ENCODE assay signal across 25 cellular contexts in the genomic region with DNA sequence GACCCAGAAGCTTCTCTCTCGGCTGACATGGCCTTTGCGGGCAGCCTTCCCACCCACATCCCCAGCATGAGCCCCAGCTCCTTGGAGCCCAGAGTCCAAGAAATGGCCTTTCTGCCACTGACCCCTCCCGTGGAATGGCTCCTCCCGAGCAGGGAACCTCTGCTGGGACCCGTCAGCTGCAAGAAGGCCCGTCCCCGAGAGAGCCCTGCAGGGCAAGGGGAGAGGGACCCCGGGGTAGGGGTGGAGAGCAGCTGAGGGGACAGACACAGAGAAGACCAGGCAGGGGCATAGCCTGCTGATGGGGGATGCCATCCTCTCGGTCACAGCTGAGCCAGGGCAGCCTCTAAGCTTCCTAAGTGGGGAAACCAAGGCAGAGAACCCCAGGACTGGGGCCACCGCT. TPM values are rescaled to one million over a fixed set of nuclear protein-coding genes. Genes with fewer than 3 reads are reported as not detected.
DNase-seq lines count a peak whose midpoint lies in the region; ATAC-seq, FAIRE-seq and TF ChIP-seq lines count a peak whose summit lies in the region.
"Had no signal": no experiment of that assay in that cellular context is flagged by ENCODE, and none has a peak within 500 bp of the region (broad histone marks: within the 10 kb centered on the region; RNA-seq: fewer than 3 reads in every experiment).

No MANE protein-coding gene starts in this region.

- no peak for TF ChIP-seq CTCF in DND-41 (IDR thresholded peaks at IDR 0.05; ENCODE audit: borderline replicate concordance, extremely low read depth, low read length, poor library complexity, severe bottlenecking)
- TF ChIP-seq CTCF in RWPE1 (conservative IDR thresholded peaks at IDR 0.05; ENCODE audit: low read depth): no peak
- TF ChIP-seq CTCF in kidney (IDR thresholded peaks at IDR 0.05; ENCODE audit: borderline replicate concordance, extremely low read depth, insufficient read depth): no peak
- no peak for TF ChIP-seq CTCF in thyroid gland (IDR thresholded peaks at IDR 0.05)

- no peak for FAIRE-seq in kidney (lab: Jason Lieb, UNC)
- FAIRE-seq: GM12878, GM19239, RCC 7860 had no signal

- no peak overlapping the region for H2AFZ ChIP-seq in DND-41 (ENCODE audit: low read depth, low read length)
- H2AFZ ChIP-seq: GM23248 had no signal

- DNase-seq in DND-41: no peak
- DNase-seq in RWPE1 (ENCODE audit: low spot score): no peak
- peak; percentile 72 for DNase-seq in kidney
- DNase-seq in thyroid gland: no peak
- DNase-seq in activated CD8-positive, alpha-beta memory T cell treated with anti-CD3 and anti-CD28 coated beads, Interleukin-2, amount 50 U/mL, for 48 hours: no peak
- no peak for DNase-seq in activated effector memory CD4-positive, alpha-beta T cell treated with Interleukin-2 at 50 U/mL for 16 hours
- DNase-seq in NCI-H2029 (lab: John Stamatoyannopoulos, UW): no peak
- DNase-seq: AML-193; DMS 273 treated with DMSO at 0.1 percent for 48 hours; EL; GM23248; HCEC 1CT; KBM-7; NCI-H1105 treated with DMSO at 0.1 percent for 48 hours; NCI-H1694; NCI-H2107; NCI-H510A; NCI-H748 treated with DMSO at 0.1 percent for 48 hours; NK-92 treated with Interleukin-12 subunit alpha and Interleukin-12 subunit beta, amount 100 ng/mL, for 24 hours; SHP77 treated with DMSO at 0.1 percent for 48 hours; SK-N-SH had no signal

- H3K27ac ChIP-seq in DND-41 (ENCODE audit: low read length): peak overlapping the region; percentile 45
- H3K27ac ChIP-seq in RWPE1: peak overlapping the region; percentile 85
- no peak overlapping the region for H3K27ac ChIP-seq in kidney (ENCODE audit: low read depth in 2 of 2, low read length in 2 of 2)
- peak overlapping the region; percentile 68 to 78 (median 73) for H3K27ac ChIP-seq in thyroid gland
- H3K27ac ChIP-seq: C4-2B, GM23248 had no signal

- intact Hi-C loops in kidney (cut with DNase I) (no loop called here), thyroid gland (cut with DNase I) (no loop called here)

- H3K27me3 ChIP-seq in DND-41 (ENCODE audit: insufficient read depth, low read length, poor library complexity) (no peaks in the 10 kb centered on the region), thyroid gland (no peaks in the 10 kb centered on the region)

- WGBS in thyroid gland, 2 donors: 68 to 77% methylated on average over 6 to 10 of the region's 10 CpGs

- H3K9me3 ChIP-seq in DND-41 (ENCODE audit: insufficient read depth, low read length, severe bottlenecking): peaks cover 8% of the 10 kb centered on the region
- H3K9me3 ChIP-seq in kidney (ENCODE audit: control insufficient read depth in 1 of 2, low read length in 2 of 2): no peaks in the 10 kb centered on the region
- H3K9me3 ChIP-seq in thyroid gland: no peaks in the 10 kb centered on the region
- H3K9me3 ChIP-seq: SK-N-SH had no signal

- no peak for TF ChIP-seq POLR2A in thyroid gland (IDR thresholded peaks at IDR 0.05)

- H3K9ac ChIP-seq in DND-41 (ENCODE audit: low read depth, low read length) (no peak overlapping the region), kidney (ENCODE audit: low read length in 2 of 2) (no peak overlapping the region)
- H3K9ac ChIP-seq: GM23248, SK-N-SH had no signal

- H3K36me3 ChIP-seq in DND-41 (ENCODE audit: insufficient read depth, low read length): no peaks in the 10 kb centered on the region
- H3K36me3 ChIP-seq in kidney (ENCODE audit: control insufficient read depth in 1 of 2, insufficient read depth in 2 of 2, low read length in 2 of 2): no peaks in the 10 kb centered on the region
- H3K36me3 ChIP-seq in thyroid gland: no peaks in the 10 kb centered on the region

- POLR2A ChIA-PET in RWPE1 (lab: Yijun Ruan, JAX; ENCODE audit: low non-redundant PET): interaction anchor here (0.9 kb wide), 1 partner anchor 68 kb away, joined by 5 read pairs; no protein-coding TSS in a partner anchor

- no peak for ATAC-seq in DND-41 (ENCODE audit: insufficient read depth, low read depth)
- ATAC-seq: GM12878 had no signal

- CTCF ChIA-PET in RWPE1 (lab: Yijun Ruan, JAX): interaction anchor here (0.6 to 2.2 kb wide), 6 partner anchors 8 to 274 kb away, joined by 3 to 9 read pairs (median 4); no protein-coding TSS in a partner anchor

- no peak overlapping the region for H3K4me2 ChIP-seq in DND-41 (ENCODE audit: insufficient read depth, low read length)
- H3K4me2 ChIP-seq: SK-N-SH had no signal

- H3K4me3 ChIP-seq in DND-41 (ENCODE audit: low read depth in 1 of 2, low read length in 2 of 2): no peak overlapping the region
- H3K4me3 ChIP-seq in kidney (ENCODE audit: low read length in 2 of 2): no peak overlapping the region
- no peak overlapping the region for H3K4me3 ChIP-seq in thyroid gland (replicated peaks in 1 of 3)
- H3K4me3 ChIP-seq: GM12878, GM23248 had no signal

- H3K79me2 ChIP-seq in DND-41 (ENCODE audit: insufficient read depth, low read length): no peaks in the 10 kb centered on the region

- H4K20me1 ChIP-seq in DND-41 (ENCODE audit: insufficient read depth, low read length): no peaks in the 10 kb centered on the region

- H3K4me1 ChIP-seq in DND-41 (ENCODE audit: insufficient read depth, low read length): peaks cover 38% of the 10 kb centered on the region
- peaks cover 0 to 12% of the 10 kb centered on the region in 2 donors for H3K4me1 ChIP-seq in kidney (ENCODE audit: control insufficient read depth in 1 of 2, insufficient read depth in 1 of 2, low read depth in 1 of 2, low read length in 2 of 2)
- H3K4me1 ChIP-seq in thyroid gland: peaks cover 13 to 35% of the 10 kb centered on the region in 2 donors

RNA-seq across cellular contexts. Expression of a gene that starts 11.2 kb away (rescaled TPM):
- total RNA-seq in kidney (77.2 TPM), thyroid gland (10 to 100 TPM; 19.6 to 35.4 (median 23.2) TPM)
- polyA plus RNA-seq in kidney (ENCODE audit: insufficient read depth, low read depth, low replicate concordance): 6.5 TPM

Comparison
In these comparisons a context has a peak if more than half of its experiments do, and no peak if none do; other contexts are left out.
1. H3K27ac ChIP-seq: peak in DND-41 (single experiment), RWPE1 (single experiment) and thyroid gland (3 of 3); none in kidney (0 of 2).